1 cellular context compared by ENCODE assay signal in genomic region chr9:109251080-109251775, GRCh38.
TF ChIP-seq lines count a peak whose summit lies in the region.

No MANE protein-coding gene starts in this region.

TF ChIP-seq in HepG2, 621 proteins besides CTCF, POLR2A, EP300 and RAD21 (continued from another document and continues in another):
- TF ChIP-seq PRDM10 (CRISPR knock-in tag; IDR thresholded peaks at IDR 0.05; ENCODE audit: low read depth) (peak; percentile 65; the same call in 1 of the 2 replicates), RXRB (CRISPR knock-in tag; IDR thresholded peaks at IDR 0.05; ENCODE audit: borderline replicate concordance) (peak; percentile 88), KDM6A (CRISPR knock-in tag; IDR thresholded peaks at IDR 0.05; ENCODE audit: low read depth) (no peak; the same call in 1 of the 2 replicates), ZNF33A (CRISPR knock-in tag; IDR thresholded peaks at IDR 0.05; ENCODE audit: borderline replicate concordance) (no peak), NFIC (IDR thresholded peaks at IDR 0.05; ENCODE audit: low read length) (peak; percentile 74; the same call in 1 of the 2 replicates), TAF1 (CRISPR knock-in tag; IDR thresholded peaks at IDR 0.05) (peak; percentile 45; the same call in 1 of the 2 replicates), ATF3 (CRISPR knock-in tag; IDR thresholded peaks at IDR 0.05) (0 out of 2 replicates have a peak, but pooled peaks have one; percentile 25), ZNF407 (CRISPR knock-in tag; IDR thresholded peaks at IDR 0.05; ENCODE audit: not compliant biosample characterization) (no peak), ZNF780A (CRISPR knock-in tag; IDR thresholded peaks at IDR 0.05) (no peak), THRA (CRISPR knock-in tag; IDR thresholded peaks at IDR 0.05; ENCODE audit: borderline replicate concordance) (peak; percentile 72), MLXIP (CRISPR knock-in tag; IDR thresholded peaks at IDR 0.05; ENCODE audit: borderline replicate concordance) (no peak), NAIF1 (CRISPR knock-in tag; IDR thresholded peaks at IDR 0.05; ENCODE audit: borderline replicate concordance) (no peak), PHF21A (CRISPR knock-in tag; IDR thresholded peaks at IDR 0.05) (peak; percentile 70), ZNF75D (CRISPR knock-in tag; IDR thresholded peaks at IDR 0.05; ENCODE audit: borderline replicate concordance) (no peak), NCOA2 (CRISPR knock-in tag; IDR thresholded peaks at IDR 0.05) (peak; percentile 83), ZNF816 (CRISPR knock-in tag; IDR thresholded peaks at IDR 0.05; ENCODE audit: borderline replicate concordance) (peak; percentile 91), TEAD3 (CRISPR knock-in tag; optimal IDR thresholded peaks at IDR 0.05; ENCODE audit: borderline replicate concordance) (peak; percentile 66), CEBPG (CRISPR knock-in tag; IDR thresholded peaks at IDR 0.05) (peak; percentile 74), ZNF484 (CRISPR knock-in tag; IDR thresholded peaks at IDR 0.05; ENCODE audit: borderline replicate concordance, low read depth) (no peak), PAXIP1 (CRISPR knock-in tag; conservative IDR thresholded peaks at IDR 0.05) (peak; percentile 93), ZNF350 (CRISPR knock-in tag; IDR thresholded peaks at IDR 0.05; ENCODE audit: borderline replicate concordance, low read depth) (0 out of 2 replicates have a peak, but pooled peaks have one; percentile 28), SCMH1 (CRISPR knock-in tag; IDR thresholded peaks at IDR 0.05; ENCODE audit: borderline replicate concordance) (no peak), SMARCC2 (IDR thresholded peaks at IDR 0.05) (no peak), MBD4 (IDR thresholded peaks at IDR 0.05; ENCODE audit: borderline replicate concordance, low read length) (peak; percentile 49; the same call in 1 of the 2 replicates), ZNF800 (CRISPR knock-in tag; IDR thresholded peaks at IDR 0.05) (0 out of 2 replicates have a peak, but pooled peaks have one; percentile 61), NFKBIZ (CRISPR knock-in tag; IDR thresholded peaks at IDR 0.05) (peak; percentile 63; the same call in 1 of the 2 replicates), NR2C2 (CRISPR knock-in tag; IDR thresholded peaks at IDR 0.05; ENCODE audit: borderline replicate concordance) (0 out of 2 replicates have a peak, but pooled peaks have one; percentile 29), ZNF747 (CRISPR knock-in tag; IDR thresholded peaks at IDR 0.05; ENCODE audit: borderline replicate concordance) (no peak), ZNF510 (CRISPR knock-in tag; IDR thresholded peaks at IDR 0.05; ENCODE audit: low read depth) (0 out of 2 replicates have a peak, but pooled peaks have one; percentile 19), ZNF563 (CRISPR knock-in tag; IDR thresholded peaks at IDR 0.05) (peak; percentile 76; the same call in 1 of the 2 replicates), STAT5B (CRISPR knock-in tag; IDR thresholded peaks at IDR 0.05) (no peak)
